10 cellular contexts compared by ENCODE assay signal in genomic region chr15:47961401-47962090, GRCh38.
DNase-seq lines count a peak whose midpoint lies in the region; ATAC-seq and TF ChIP-seq lines count a peak whose summit lies in the region.
"Had no signal": no experiment of that assay in that cellular context is flagged by ENCODE, and none has a peak within 500 bp of the region (broad histone marks: within the 10 kb centered on the region; RNA-seq: fewer than 3 reads in every experiment).

No MANE protein-coding gene starts in this region.

- CTCF ChIA-PET in PC-3 (lab: Charles Lee) = no interaction called here

- no TSS peak for BruUV-seq in PC-3 (replicated peaks; lab: Mats Ljungman, UMichigan)

- H3K9ac ChIP-seq in PC-3 (ENCODE audit: low read length) = no peak overlapping the region

- H4K20me1 ChIP-seq in PC-3 (ENCODE audit: low read length) = no peaks in the 10 kb centered on the region

- no peaks in the 10 kb centered on the region for H3K9me2 ChIP-seq in PC-3 (replicated peaks; ENCODE audit: low read length)

- no peaks in the 10 kb centered on the region for H3K79me2 ChIP-seq in PC-3 (ENCODE audit: low read length)

- H3K4me1 ChIP-seq in PC-3 (ENCODE audit: insufficient read depth, low read length) = peaks cover 18% of the 10 kb centered on the region

- H3K9me3 ChIP-seq in PC-3 (ENCODE audit: low read length) = no peaks in the 10 kb centered on the region

- DNase-seq in COR-L47 (lab: John Stamatoyannopoulos, UW) (peak; percentile 40), PC-3 (peak; percentile 9), midbrain (lab: John Stamatoyannopoulos, UW) (no peak), SHP77 (lab: John Stamatoyannopoulos, UW) (no peak), NCI-H526 (lab: John Stamatoyannopoulos, UW) (no peak), NCI-H69 (lab: John Stamatoyannopoulos, UW) (no peak)
- DNase-seq: NCI-H1417 had no signal

- no peak overlapping the region for H3K4me3 ChIP-seq in PC-3 (ENCODE audit: low read length)

- H3K27ac ChIP-seq in PC-3 (ENCODE audit: low read length) = no peak overlapping the region
- H3K27ac ChIP-seq: epithelial cell of prostate had no signal

- POLR2A ChIA-PET in PC-3 (lab: Charles Lee; ENCODE audit: unreplicated experiment) = no interaction called here

- no peaks in the 10 kb centered on the region for H3F3A ChIP-seq in PC-3 (ENCODE audit: low read length, unreplicated experiment)

- H3K36me3 ChIP-seq in PC-3 (ENCODE audit: low read depth, low read length) = no peaks in the 10 kb centered on the region

- no peak overlapping the region for H3K4me2 ChIP-seq in PC-3 (ENCODE audit: low read length)

- no peak for TF ChIP-seq CTCF in PC-3 (conservative IDR thresholded peaks at IDR 0.05; ENCODE audit: low read depth, low read length)

- intact Hi-C loops in PC-3 (cut with micrococcal nuclease) = no loop called here

- H3K27me3 ChIP-seq in PC-3 (ENCODE audit: low read length) = no peaks in the 10 kb centered on the region

- no peak overlapping the region for H2AFZ ChIP-seq in PC-3 (ENCODE audit: low read length)

- ATAC-seq in GM19328 (IDR thresholded peaks at IDR 0.05; ENCODE audit: unreplicated experiment) = peak; percentile 84
- ATAC-seq in HG03045 (IDR thresholded peaks at IDR 0.05; ENCODE audit: unreplicated experiment) = peak; percentile 86
- ATAC-seq in PC-3 = no peak

Comparison
In these comparisons a context has a peak if more than half of its experiments do, and no peak if none do; other contexts are left out.
1. DNase-seq: peak in COR-L47 (single experiment) and PC-3 (single experiment); none in midbrain (single experiment), SHP77 (0 of 2), NCI-H526 (0 of 2) and NCI-H69 (single experiment).